26 cellular contexts compared by ENCODE assay signal in genomic region chr12:128672428-128672827, GRCh38.
DNase-seq lines count a peak whose midpoint lies in the region; ATAC-seq, FAIRE-seq and TF ChIP-seq lines count a peak whose summit lies in the region.
"Had no signal": no experiment of that assay in that cellular context is flagged by ENCODE, and none has a peak within 500 bp of the region (broad histone marks: within the 10 kb centered on the region; RNA-seq: fewer than 3 reads in every experiment).

No MANE protein-coding gene starts in this region.

- peak overlapping the region; percentile 50 for H4K91ac ChIP-seq in mesenchymal stem cell (ENCODE audit: low read length)

- TF ChIP-seq EP300 in A549 (IDR thresholded peaks at IDR 0.05), result no peak

- POLR2A ChIA-PET in A549 (lab: Yijun Ruan, JAX), result no interaction called here

- no peak overlapping the region for H3K4ac ChIP-seq in mesenchymal stem cell (ENCODE audit: low read depth in 1 of 2, low read length in 2 of 2)

- peak overlapping the region; percentile 44 to 77 for H3K27ac Mint-ChIP-seq in effector memory CD8-positive, alpha-beta T cell
- peak overlapping the region; percentile 36 to 71 (median 60) for H3K27ac Mint-ChIP-seq in immature natural killer cell
- no peak overlapping the region for H3K27ac Mint-ChIP-seq in glutamatergic neuron (ENCODE audit: unreplicated experiment)
- H3K27ac Mint-ChIP-seq: CD14-positive monocyte; CD4-positive, alpha-beta T cell had no signal

- H3K27me3 ChIP-seq in mesenchymal stem cell (ENCODE audit: control insufficient read depth in 1 of 2, insufficient read depth in 1 of 2, low read length in 2 of 2), result no peaks in the 10 kb centered on the region
- H3K27me3 ChIP-seq: BE2C; BLaER1 treated with 17β-estradiol and CSF1 and Interleukin-3, amounts not matched to agents 10 nM and 100 nM had no signal

- no peak for DNase-seq in A549 (ENCODE audit: low read depth in 1 of 2, low spot score in 1 of 2)
- no peak for DNase-seq in effector memory CD8-positive, alpha-beta T cell
- DNase-seq in immature natural killer cell, result no peak
- DNase-seq in mesenchymal stem cell, result no peak
- no peak for DNase-seq in medulla oblongata (ENCODE audit: extremely low spot score)
- no peak for DNase-seq in GM19239 (ENCODE audit: insufficient read length, low spot score)
- no peak for DNase-seq in glutamatergic neuron
- DNase-seq in UCSD-AML1 (lab: John Stamatoyannopoulos, UW; ENCODE audit: unreplicated experiment), result no peak
- DNase-seq: ACHN; AML-193; BE2C; Calu3; CD4-positive, alpha-beta T cell; CD8-positive, alpha-beta memory T cell; DMS53; DMS79 treated with DMSO at 0.1 percent for 48 hours; GF-D8; GM23248; H9 had no signal

- H4K8ac ChIP-seq in mesenchymal stem cell (ENCODE audit: low read length), result no peak overlapping the region

- no peak overlapping the region for H3K14ac ChIP-seq in mesenchymal stem cell (ENCODE audit: low read length in 2 of 2)

- no peak overlapping the region for H3K4me3 ChIP-seq in A549
- no peak overlapping the region for H3K4me3 ChIP-seq in mesenchymal stem cell (ENCODE audit: insufficient read depth in 1 of 2, low read depth in 1 of 2, low read length in 2 of 2)
- H3K4me3 ChIP-seq: BLaER1 treated with 17β-estradiol and CSF1 and Interleukin-3, amounts not matched to agents 10 nM and 100 nM; GM23248 had no signal

- H2BK120ac ChIP-seq in mesenchymal stem cell (ENCODE audit: low read depth, low read length), result no peak overlapping the region

- no peak overlapping the region for H3K4me2 ChIP-seq in A549
- H3K4me2 ChIP-seq in mesenchymal stem cell (ENCODE audit: low read length, poor library complexity, severe bottlenecking), result no peak overlapping the region
- H3K4me2 ChIP-seq: BLaER1 treated with 17β-estradiol and CSF1 and Interleukin-3, amounts not matched to agents 10 nM and 100 nM had no signal

- H3K4me1 ChIP-seq in A549 (no peaks in the 10 kb centered on the region), mesenchymal stem cell (ENCODE audit: control insufficient read depth, insufficient read depth, low read depth, low read length) (no peaks in the 10 kb centered on the region)
- H3K4me1 ChIP-seq: BE2C had no signal

- no peaks in the 10 kb centered on the region for H3K36me3 ChIP-seq in mesenchymal stem cell (ENCODE audit: control insufficient read depth in 1 of 2, insufficient read depth in 2 of 2, low read depth in 1 of 2, low read length in 2 of 2)
- H3K36me3 ChIP-seq: BE2C; BLaER1 treated with 17β-estradiol and CSF1 and Interleukin-3, amounts not matched to agents 10 nM and 100 nM had no signal

- no peak overlapping the region for H2AK5ac ChIP-seq in mesenchymal stem cell (ENCODE audit: low read length, severe bottlenecking)

- H3K9me3 ChIP-seq in A549, result no peaks in the 10 kb centered on the region
- peaks cover 6% of the 10 kb centered on the region for H3K9me3 ChIP-seq in mesenchymal stem cell (ENCODE audit: control insufficient read depth, low read length)
- H3K9me3 ChIP-seq: BE2C had no signal

- no peak overlapping the region for H3K9ac ChIP-seq in mesenchymal stem cell (ENCODE audit: low read length)
- H3K9ac ChIP-seq: BLaER1 treated with 17β-estradiol and CSF1 and Interleukin-3, amounts not matched to agents 10 nM and 100 nM; GM23248 had no signal

- no peak overlapping the region for H2AFZ ChIP-seq in mesenchymal stem cell (ENCODE audit: low read depth, low read length)
- H2AFZ ChIP-seq: GM23248 had no signal

- peaks cover 9 to 16% of the 10 kb centered on the region in 2 donors for H3K4me1 Mint-ChIP-seq in effector memory CD8-positive, alpha-beta T cell (ENCODE audit: low read depth in 2 of 2)
- peaks cover 18 to 19% of the 10 kb centered on the region in 2 donors for H3K4me1 Mint-ChIP-seq in immature natural killer cell
- H3K4me1 Mint-ChIP-seq in glutamatergic neuron (ENCODE audit: low read depth, unreplicated experiment), result peaks cover 2% of the 10 kb centered on the region
- H3K4me1 Mint-ChIP-seq: CD14-positive monocyte had no signal

- no peak for TF ChIP-seq POLR2A in A549 (IDR thresholded peaks at IDR 0.05; ENCODE audit: low read length)

- H3K79me1 ChIP-seq in mesenchymal stem cell (replicated peaks; ENCODE audit: low read length, poor library complexity, severe bottlenecking), result no peaks in the 10 kb centered on the region

- no peak overlapping the region for H3K27ac ChIP-seq in A549
- no peak overlapping the region for H3K27ac ChIP-seq in mesenchymal stem cell (ENCODE audit: low read length, poor library complexity, severe bottlenecking)
- H3K27ac ChIP-seq: 22Rv1; BLaER1 treated with 17β-estradiol and CSF1 and Interleukin-3, amounts not matched to agents 10 nM and 100 nM; GM23248 had no signal

- H3K27me3 Mint-ChIP-seq in effector memory CD8-positive, alpha-beta T cell, result no peaks in the 10 kb centered on the region
- peaks cover 0 to 2% (median 2%) of the 10 kb centered on the region in 3 donors for H3K27me3 Mint-ChIP-seq in immature natural killer cell (ENCODE audit: low read depth in 3 of 3)
- H3K27me3 Mint-ChIP-seq in glutamatergic neuron (ENCODE audit: unreplicated experiment), result no peaks in the 10 kb centered on the region
- H3K27me3 Mint-ChIP-seq: CD4-positive, alpha-beta T cell had no signal

- ATAC-seq in A549, result no peak
- ATAC-seq in effector memory CD8-positive, alpha-beta T cell (replicated peaks), result no peak
- ATAC-seq: HCT116 had no signal

- no peak overlapping the region for H2BK12ac ChIP-seq in mesenchymal stem cell (ENCODE audit: low read length in 2 of 2)

- H3K23ac ChIP-seq in mesenchymal stem cell (ENCODE audit: low read length in 2 of 2), result no peak overlapping the region

- TF ChIP-seq CTCF in A549 (IDR thresholded peaks at IDR 0.05) (no peak), glutamatergic neuron (IDR thresholded peaks at IDR 0.05; ENCODE audit: partially characterized antibody, unreplicated experiment) (no peak)

- H2BK15ac ChIP-seq in mesenchymal stem cell (ENCODE audit: low read depth, poor library complexity, severe bottlenecking), result no peak overlapping the region

- CTCF ChIA-PET in A549 (lab: Yijun Ruan, JAX), result no interaction called here

- FAIRE-seq in A549 (lab: Jason Lieb, UNC) (no peak), GM19239 (lab: Jason Lieb, UNC) (no peak)
- FAIRE-seq: A204.1, GM12891, GM18507 had no signal

- TF ChIP-seq RAD21 in A549 (conservative IDR thresholded peaks at IDR 0.05 in 1 of 2, IDR thresholded peaks at IDR 0.05 in 1 of 2), result no peak

- H3K36me3 Mint-ChIP-seq in effector memory CD8-positive, alpha-beta T cell (ENCODE audit: insufficient read depth), result no peaks in the 10 kb centered on the region
- no peaks in the 10 kb centered on the region for H3K36me3 Mint-ChIP-seq in immature natural killer cell
- peaks cover 18% of the 10 kb centered on the region for H3K36me3 Mint-ChIP-seq in glutamatergic neuron (ENCODE audit: unreplicated experiment)
- H3K36me3 Mint-ChIP-seq: CD14-positive monocyte had no signal

- H3K9me3 Mint-ChIP-seq in effector memory CD8-positive, alpha-beta T cell, result no peaks in the 10 kb centered on the region
- no peaks in the 10 kb centered on the region for H3K9me3 Mint-ChIP-seq in immature natural killer cell
- peaks cover 4% of the 10 kb centered on the region for H3K9me3 Mint-ChIP-seq in glutamatergic neuron (ENCODE audit: unreplicated experiment)

- H3K4me3 Mint-ChIP-seq in effector memory CD8-positive, alpha-beta T cell, result no peak overlapping the region
- H3K4me3 Mint-ChIP-seq in immature natural killer cell (peak overlapping the region in 1 of 5 donors; percentile 33), glutamatergic neuron (ENCODE audit: unreplicated experiment) (no peak overlapping the region)
- H3K4me3 Mint-ChIP-seq: CD14-positive monocyte; CD4-positive, alpha-beta T cell; H9 had no signal

- H2BK5ac ChIP-seq in mesenchymal stem cell (ENCODE audit: low read depth, low read length, poor library complexity, severe bottlenecking), result no peak overlapping the region

- no peak overlapping the region for H3K18ac ChIP-seq in mesenchymal stem cell (ENCODE audit: low read depth in 1 of 2, low read length in 2 of 2)

TF ChIP-seq in A549, 52 proteins besides CTCF, POLR2A, EP300 and RAD21:
- TF ChIP-seq SMC3 (IDR thresholded peaks at IDR 0.05), result no peak
- peak; percentile 19 for TF ChIP-seq MAFK (IDR thresholded peaks at IDR 0.05; ENCODE audit: partially characterized antibody)
- TF ChIP-seq JUN (IDR thresholded peaks at IDR 0.05), result no peak
- no peak for TF ChIP-seq USF2 (IDR thresholded peaks at IDR 0.05)
- TF ChIP-seq PHF8 (IDR thresholded peaks at IDR 0.05; ENCODE audit: borderline replicate concordance, low read depth), result no peak
- TF ChIP-seq JUNB (IDR thresholded peaks at IDR 0.05), result no peak
- TF ChIP-seq FOSB (CRISPR knock-in tag; IDR thresholded peaks at IDR 0.05), result no peak
TF ChIP-seq in A549: peak in this region for 1.
